In the genomic region with DNA sequence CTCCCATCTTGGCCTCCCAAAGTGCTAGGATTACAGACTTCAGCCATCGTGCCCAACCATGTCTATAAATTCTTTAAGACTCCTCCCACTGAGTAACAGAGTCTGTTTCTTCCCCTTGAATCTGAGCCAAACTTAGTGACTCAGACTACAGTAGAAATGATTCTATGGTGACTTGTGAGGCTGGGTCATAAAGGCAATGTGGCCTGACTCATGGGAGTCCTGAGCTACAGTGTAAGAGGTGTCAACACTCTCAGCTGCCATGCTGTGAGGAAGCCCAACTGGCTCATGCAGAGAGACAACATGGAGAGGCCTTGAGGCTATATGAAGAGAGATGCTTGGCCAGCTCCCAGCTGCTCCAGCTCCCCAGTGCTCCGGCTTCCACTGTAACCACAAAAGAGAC, we compare ENCODE assay signal across 1 cellular context.
TF ChIP-seq lines count a peak whose summit lies in the region.

No MANE protein-coding gene starts in this region.

TF ChIP-seq in K562, 482 proteins besides CTCF, POLR2A, EP300 and RAD21 (continued from another document):
- TF ChIP-seq, protein P1, sequence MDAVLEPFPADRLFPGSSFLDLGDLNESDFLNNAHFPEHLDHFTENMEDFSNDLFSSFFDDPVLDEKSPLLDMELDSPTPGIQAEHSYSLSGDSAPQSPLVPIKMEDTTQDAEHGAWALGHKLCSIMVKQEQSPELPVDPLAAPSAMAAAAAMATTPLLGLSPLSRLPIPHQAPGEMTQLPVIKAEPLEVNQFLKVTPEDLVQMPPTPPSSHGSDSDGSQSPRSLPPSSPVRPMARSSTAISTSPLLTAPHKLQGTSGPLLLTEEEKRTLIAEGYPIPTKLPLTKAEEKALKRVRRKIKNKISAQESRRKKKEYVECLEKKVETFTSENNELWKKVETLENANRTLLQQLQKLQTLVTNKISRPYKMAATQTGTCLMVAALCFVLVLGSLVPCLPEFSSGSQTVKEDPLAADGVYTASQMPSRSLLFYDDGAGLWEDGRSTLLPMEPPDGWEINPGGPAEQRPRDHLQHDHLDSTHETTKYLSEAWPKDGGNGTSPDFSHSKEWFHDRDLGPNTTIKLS (IDR thresholded peaks at IDR 0.05; ENCODE audit: borderline replicate concordance, low read depth) = peak; percentile 54; the same call in 1 of the 2 replicates
- TF ChIP-seq MEF2A (IDR thresholded peaks at IDR 0.05; ENCODE audit: control insufficient read depth, low read depth, low read length) = no peak
- TF ChIP-seq CHD4 (IDR thresholded peaks at IDR 0.05; ENCODE audit: insufficient read depth, insufficient replicate concordance, low read depth, low read length, poor library complexity, severe bottlenecking) = no peak
- TF ChIP-seq, protein P2, sequence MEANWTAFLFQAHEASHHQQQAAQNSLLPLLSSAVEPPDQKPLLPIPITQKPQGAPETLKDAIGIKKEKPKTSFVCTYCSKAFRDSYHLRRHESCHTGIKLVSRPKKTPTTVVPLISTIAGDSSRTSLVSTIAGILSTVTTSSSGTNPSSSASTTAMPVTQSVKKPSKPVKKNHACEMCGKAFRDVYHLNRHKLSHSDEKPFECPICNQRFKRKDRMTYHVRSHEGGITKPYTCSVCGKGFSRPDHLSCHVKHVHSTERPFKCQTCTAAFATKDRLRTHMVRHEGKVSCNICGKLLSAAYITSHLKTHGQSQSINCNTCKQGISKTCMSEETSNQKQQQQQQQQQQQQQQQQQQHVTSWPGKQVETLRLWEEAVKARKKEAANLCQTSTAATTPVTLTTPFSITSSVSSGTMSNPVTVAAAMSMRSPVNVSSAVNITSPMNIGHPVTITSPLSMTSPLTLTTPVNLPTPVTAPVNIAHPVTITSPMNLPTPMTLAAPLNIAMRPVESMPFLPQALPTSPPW (CRISPR knock-in tag; IDR thresholded peaks at IDR 0.05) = no peak
- peak; percentile 72 for TF ChIP-seq NFE2 (IDR thresholded peaks at IDR 0.05; ENCODE audit: low read depth)
- no peak for TF ChIP-seq RBM22 (IDR thresholded peaks at IDR 0.05; ENCODE audit: low read depth, low read length, poor library complexity, severe bottlenecking)
- peak in 1 of 2 experiments; percentile 43; a peak in 1 of 4 replicates for TF ChIP-seq FOXA3 (CRISPR knock-in tag; conservative IDR thresholded peaks at IDR 0.05 in 1 of 2, IDR thresholded peaks at IDR 0.05 in 1 of 2)
- TF ChIP-seq FOXJ2 (tag; IDR thresholded peaks at IDR 0.05) = 0 out of 2 replicates have a peak, but pooled peaks have one; percentile 26
- no peak for TF ChIP-seq CHD1 (IDR thresholded peaks at IDR 0.05; ENCODE audit: low read length)
- TF ChIP-seq GABPA (tag; conservative IDR thresholded peaks at IDR 0.05; ENCODE audit: low read depth) = no peak
- peak; percentile 84; the same call in 1 of the 2 replicates for TF ChIP-seq JUN (IDR thresholded peaks at IDR 0.05; ENCODE audit: borderline replicate concordance, low read depth, low read length)
- 0 out of 2 replicates have a peak, but pooled peaks have one; percentile 41 for TF ChIP-seq JUN (CRISPR knock-in tag; IDR thresholded peaks at IDR 0.05; ENCODE audit: borderline replicate concordance)
- TF ChIP-seq FOXK1 (CRISPR knock-in tag; IDR thresholded peaks at IDR 0.05; ENCODE audit: borderline replicate concordance) = 0 out of 2 replicates have a peak, but pooled peaks have one; percentile 60
- peak; percentile 91 for TF ChIP-seq EHMT2 (IDR thresholded peaks at IDR 0.05)
- TF ChIP-seq, protein P3, sequence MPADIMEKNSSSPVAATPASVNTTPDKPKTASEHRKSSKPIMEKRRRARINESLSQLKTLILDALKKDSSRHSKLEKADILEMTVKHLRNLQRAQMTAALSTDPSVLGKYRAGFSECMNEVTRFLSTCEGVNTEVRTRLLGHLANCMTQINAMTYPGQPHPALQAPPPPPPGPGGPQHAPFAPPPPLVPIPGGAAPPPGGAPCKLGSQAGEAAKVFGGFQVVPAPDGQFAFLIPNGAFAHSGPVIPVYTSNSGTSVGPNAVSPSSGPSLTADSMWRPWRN (IDR thresholded peaks at IDR 0.05; ENCODE audit: low read depth) = no peak
- peak; percentile 94 for TF ChIP-seq NFIC (IDR thresholded peaks at IDR 0.05)
- no peak for TF ChIP-seq SLC30A9 (CRISPR knock-in tag; IDR thresholded peaks at IDR 0.05)
